8 cellular contexts compared by ENCODE assay signal in the genomic region with DNA sequence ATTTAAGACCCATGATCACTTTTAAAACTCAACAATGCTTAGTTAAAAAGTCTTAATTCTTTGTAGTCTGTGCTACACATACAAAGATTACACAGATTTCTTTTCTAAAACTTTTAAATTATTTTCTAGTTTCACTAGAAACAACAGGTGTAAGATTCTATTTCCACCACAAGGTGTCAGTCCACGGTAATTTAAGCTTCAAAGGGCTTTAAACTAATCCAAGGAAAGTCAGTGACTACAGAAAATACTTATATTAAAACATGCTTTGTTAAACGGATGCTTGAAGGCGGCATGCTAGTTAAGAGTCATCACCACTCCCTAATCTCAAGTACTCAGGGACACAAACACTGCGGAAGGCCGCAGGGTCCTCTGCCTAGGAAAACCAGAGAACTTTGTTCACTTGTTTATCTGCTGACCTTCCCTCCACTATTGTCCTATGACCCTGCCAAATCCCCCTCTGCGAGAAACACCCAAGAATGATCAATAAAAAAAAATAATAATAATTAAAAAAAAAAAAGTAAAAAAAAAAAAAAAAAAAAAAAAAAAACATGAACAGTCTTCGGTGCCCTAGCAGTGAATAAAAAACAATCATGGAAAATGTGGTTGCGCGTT. TPM values are rescaled to one million over a fixed set of nuclear protein-coding genes. Genes with fewer than 3 reads are reported as not detected.
DNase-seq lines count a peak whose midpoint lies in the region; FAIRE-seq and TF ChIP-seq lines count a peak whose summit lies in the region.
"Not testable (repeated sequence)": the region's sequence is repeated elsewhere in the genome, so short reads cannot be mapped to it uniquely, and the experiment has no call there.

No MANE protein-coding gene starts in this region.

- not testable (repeated sequence) for H3K9me3 ChIP-seq in keratinocyte (ENCODE audit: control insufficient read depth, low read depth, low read length)

- peak; percentile 32 for DNase-seq in AG08395 (ENCODE audit: low spot score)
- not testable (repeated sequence) for DNase-seq in GM10266 (ENCODE audit: extremely low spot score)
- peak; percentile 12 for DNase-seq in HuH-7 (ENCODE audit: low spot score)
- peak; percentile 29 for DNase-seq in NCI-H345 treated with DMSO at 0.1 percent for 48 hours (lab: John Stamatoyannopoulos, UW; ENCODE audit: unreplicated experiment)
- peak; percentile 5 for DNase-seq in SKM-1 treated with dmso at 0.1 percent for 144 hours (lab: John Stamatoyannopoulos, UW; ENCODE audit: unreplicated experiment)
- DNase-seq in dermis microvascular lymphatic vessel endothelial cell (ENCODE audit: low read depth in 2 of 2), result peak; percentile 21 to 69
- peak; percentile 41 for DNase-seq in keratinocyte (ENCODE audit: low read depth, low spot score)
- DNase-seq in putamen (ENCODE audit: low spot score), result peak; percentile 11

- not testable (repeated sequence) for H4K20me1 ChIP-seq in keratinocyte (ENCODE audit: control insufficient read depth, extremely low read depth, insufficient read depth, low read length)

- H3K4me3 ChIP-seq in keratinocyte (ENCODE audit: control insufficient read depth in 2 of 3, extremely low read depth in 1 of 3, insufficient read depth in 2 of 3, low read depth in 1 of 3, low read length in 3 of 3), result not testable (repeated sequence)

- H3K27ac ChIP-seq in keratinocyte (ENCODE audit: control insufficient read depth, insufficient read depth, low read length), result not testable (repeated sequence)

- FAIRE-seq in keratinocyte (lab: Jason Lieb, UNC), result not testable (repeated sequence)

- H3K4me1 ChIP-seq in keratinocyte (ENCODE audit: control insufficient read depth, extremely low read depth, insufficient read depth, low read length), result not testable (repeated sequence)

- TF ChIP-seq CTCF in GM10266 (IDR thresholded peaks at IDR 0.05; ENCODE audit: control insufficient read depth, insufficient read depth, low read depth, missing control alignments) (peak; percentile 46), keratinocyte (optimal IDR thresholded peaks at IDR 0.05 in 1 of 3, IDR thresholded peaks at IDR 0.05 in 1 of 3, conservative IDR thresholded peaks at IDR 0.05 in 1 of 3; ENCODE audit: extremely low read depth in 1 of 3, insufficient read depth in 2 of 3, low read length in 3 of 3) (peak in 2 of 3 experiments; percentile 17 to 24)

- H3K27me3 ChIP-seq in keratinocyte (ENCODE audit: control insufficient read depth, extremely low read depth, insufficient read depth, low read length), result not testable (repeated sequence)

- H2AFZ ChIP-seq in keratinocyte (ENCODE audit: control insufficient read depth, low read length), result not testable (repeated sequence)

- not testable (repeated sequence) for H3K4me2 ChIP-seq in keratinocyte (ENCODE audit: control insufficient read depth, extremely low read depth, insufficient read depth, low read depth, low read length)

- H3K9ac ChIP-seq in keratinocyte (ENCODE audit: control insufficient read depth, extremely low read depth, insufficient read depth, low read length), result not testable (repeated sequence)

- not testable (repeated sequence) for H3K9me1 ChIP-seq in keratinocyte (ENCODE audit: control insufficient read depth, extremely low read depth, insufficient read depth, low read length)

- dilution Hi-C loops in keratinocyte (cut with MboI; ENCODE audit: extremely low pct_ligation_motif_present, low sequenced_read_pairs), result not testable (repeated sequence)

- H3K36me3 ChIP-seq in keratinocyte (ENCODE audit: control insufficient read depth in 2 of 2, extremely low read depth in 1 of 2, insufficient read depth in 2 of 2, low read length in 2 of 2), result not testable (repeated sequence)

- not testable (repeated sequence) for H3K79me2 ChIP-seq in keratinocyte (ENCODE audit: control insufficient read depth, insufficient read depth, low read length)

RNA-seq across cellular contexts. Expression of gene STEAP1, which starts 1.5 kb away (rescaled TPM):
- 1.4 and 9.4 TPM in 2 replicates for total RNA-seq in dermis microvascular lymphatic vessel endothelial cell
- polyA plus RNA-seq in keratinocyte, result 7.7 to 19.0 TPM (median 16.7 TPM) in 3 replicates
- 2.9 TPM for polyA plus RNA-seq in keratinocyte (2011; ENCODE audit: low read depth)
- polyA plus RNA-seq in keratinocyte (2011; cell fraction: cytosol; rRNA removed), result 5.2 and 12.6 TPM in 2 replicates
- 11.3 and 19.3 TPM in 2 replicates for polyA plus RNA-seq in keratinocyte (2011; cell fraction: nucleus; rRNA removed)
- polyA plus RNA-seq in keratinocyte (2012; ENCODE audit: low replicate concordance), result 3.0 and 12.4 TPM in 2 replicates
- 1.5 to 5.3 TPM (median 2.1 TPM) in 3 replicates for polyA minus RNA-seq in keratinocyte
- not detected for polyA minus RNA-seq in keratinocyte (2011; cell fraction: cytosol; rRNA and poly(A)+ RNA removed)
- polyA minus RNA-seq in keratinocyte (2011; cell fraction: nucleus; rRNA and poly(A)+ RNA removed), result 1.6 and 3.6 TPM in 2 replicates

RNA-seq across cellular contexts. Expression of gene STEAP2, which starts 58.8 kb away (rescaled TPM):
- 0.13 and 0.64 TPM in 2 replicates for total RNA-seq in dermis microvascular lymphatic vessel endothelial cell
- 2.0 to 3.9 TPM (median 3.4 TPM) in 3 replicates for polyA plus RNA-seq in keratinocyte
- polyA plus RNA-seq in keratinocyte (2011; ENCODE audit: low read depth), result 0.22 TPM
- polyA plus RNA-seq in keratinocyte (2011; cell fraction: cytosol; rRNA removed), result 0.83 and 2.0 TPM in 2 replicates
- polyA plus RNA-seq in keratinocyte (2011; cell fraction: nucleus; rRNA removed), result 5.1 and 6.7 TPM in 2 replicates
- 0.79 and 2.2 TPM in 2 replicates for polyA plus RNA-seq in keratinocyte (2012; ENCODE audit: low replicate concordance)
- 1.5 to 5.0 TPM (median 3.0 TPM) in 3 replicates for polyA minus RNA-seq in keratinocyte
- 1.2 TPM for polyA minus RNA-seq in keratinocyte (2011; cell fraction: cytosol; rRNA and poly(A)+ RNA removed)
- 3.0 and 5.8 TPM in 2 replicates for polyA minus RNA-seq in keratinocyte (2011; cell fraction: nucleus; rRNA and poly(A)+ RNA removed)
